8 cellular contexts compared by ENCODE assay signal in the genomic region with DNA sequence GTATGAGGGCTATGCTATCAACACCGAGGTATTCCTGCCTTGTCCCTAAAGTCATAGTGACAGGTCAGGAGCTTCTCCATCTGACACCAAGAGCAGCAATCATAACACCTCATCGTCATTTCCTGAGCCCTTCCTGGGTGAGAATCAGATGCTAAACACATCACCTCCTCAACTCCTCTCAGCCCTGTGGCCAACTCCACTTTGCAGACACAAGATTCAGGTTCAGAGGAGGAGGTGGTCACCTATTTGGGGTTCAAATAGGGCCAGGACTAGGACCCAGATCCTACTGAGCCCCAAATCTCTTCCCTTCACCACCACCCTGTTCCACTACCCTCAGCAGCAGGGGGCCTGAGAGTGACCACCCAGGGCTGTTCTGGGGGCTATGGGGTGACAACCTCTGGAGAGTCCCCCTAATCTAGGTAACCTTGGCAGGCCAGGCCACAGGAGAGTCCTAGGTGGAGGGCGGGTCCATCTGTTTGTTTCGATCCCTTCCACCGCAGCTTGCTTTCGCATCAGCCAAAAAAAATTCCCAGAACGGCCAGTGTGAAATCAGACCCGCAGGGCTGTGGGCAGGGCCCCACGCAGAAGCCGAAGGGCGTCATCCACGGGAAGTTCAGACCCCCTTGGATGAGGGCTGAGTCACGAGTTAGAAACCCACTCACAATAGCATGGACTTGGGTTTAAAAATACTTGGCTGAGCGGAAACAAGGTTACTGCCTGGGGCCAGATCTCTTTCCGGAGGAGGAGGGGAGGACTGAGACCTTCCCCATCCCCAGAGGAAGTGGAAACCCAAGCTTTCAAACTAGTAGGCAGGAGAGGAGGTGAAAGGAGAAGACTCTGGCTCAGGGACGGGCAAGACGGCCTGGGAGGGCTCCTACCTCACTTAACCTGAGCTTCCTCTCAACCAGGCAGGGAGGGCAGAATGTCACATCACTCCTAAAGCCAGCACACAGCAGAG. TPM values are rescaled to one million over a fixed set of nuclear protein-coding genes. Genes with fewer than 3 reads are reported as not detected.
DNase-seq lines count a peak whose midpoint lies in the region; ATAC-seq and TF ChIP-seq lines count a peak whose summit lies in the region.

No MANE protein-coding gene starts in this region.

- peak overlapping the region; percentile 93 for H3K27ac Mint-ChIP-seq in endothelial cell (ENCODE audit: unreplicated experiment)

- peaks cover 51% of the 10 kb centered on the region for H3K4me1 Mint-ChIP-seq in endothelial cell (ENCODE audit: unreplicated experiment)

- DNase-seq in activated CD4-positive, CD25-positive, alpha-beta regulatory T cell treated with anti-CD3 and anti-CD28 coated beads, Interleukin-2, amount 50 U/mL, for 72 hours = peak; percentile 38
- peak; percentile 52 for DNase-seq in endothelial cell (ENCODE audit: low spot score)
- peak; percentile 32 for DNase-seq in non-pigmented ciliary epithelial cell (ENCODE audit: low read depth)
- DNase-seq in DMS153 (lab: John Stamatoyannopoulos, UW) = no peak

- peaks cover 7% of the 10 kb centered on the region for H3K36me3 Mint-ChIP-seq in endothelial cell (ENCODE audit: low read depth, unreplicated experiment)

- no peak for TF ChIP-seq CTCF in endothelial cell (IDR thresholded peaks at IDR 0.05; ENCODE audit: unreplicated experiment)

- ATAC-seq in GM19324 (IDR thresholded peaks at IDR 0.05; ENCODE audit: low FRiP score, unreplicated experiment) (peak; percentile 33), HG03571 (IDR thresholded peaks at IDR 0.05; ENCODE audit: unreplicated experiment) (peak; percentile 39), HG03469 (IDR thresholded peaks at IDR 0.05; ENCODE audit: unreplicated experiment) (no peak), GM18861 (IDR thresholded peaks at IDR 0.05; ENCODE audit: unreplicated experiment) (no peak)

- no peaks in the 10 kb centered on the region for H3K9me3 Mint-ChIP-seq in endothelial cell (ENCODE audit: unreplicated experiment)

- peak overlapping the region; percentile 31 for H3K4me3 Mint-ChIP-seq in endothelial cell (ENCODE audit: unreplicated experiment)

- no peaks in the 10 kb centered on the region for H3K27me3 Mint-ChIP-seq in endothelial cell (ENCODE audit: unreplicated experiment)

RNA-seq across cellular contexts. Expression of a gene that starts 8.7 kb away (rescaled TPM):
- total RNA-seq in endothelial cell (ENCODE audit: unreplicated experiment) = 69.3 TPM

RNA-seq across cellular contexts. Expression of a gene that starts 14.7 kb away (rescaled TPM):
- total RNA-seq in endothelial cell (ENCODE audit: unreplicated experiment) = not detected

Comparison
In these comparisons a context has a peak if more than half of its experiments do, and no peak if none do; other contexts are left out.
1. ATAC-seq: peak in GM19324 (single experiment) and HG03571 (single experiment); none in HG03469 (single experiment) and GM18861 (single experiment).